Comparison of ENCODE assay signal across 11 cellular contexts in genomic region chr3:190012314-190012782, GRCh38.
A peak's percentile ranks its signal among the peaks of the same experiment; 100 is the strongest.
DNase-seq lines count a peak whose midpoint lies in the region; ATAC-seq and TF ChIP-seq lines count a peak whose summit lies in the region.
"Had no signal": no experiment of that assay in that cellular context is flagged by ENCODE, and none has a peak within 500 bp of the region (broad histone marks: within the 10 kb centered on the region; RNA-seq: fewer than 3 reads in every experiment).

No MANE protein-coding gene starts in this region.

- H3K27me3 ChIP-seq in neural progenitor cell (no peaks in the 10 kb centered on the region), left ventricle myocardium inferior (ENCODE audit: low read depth) (peaks cover 13% of the 10 kb centered on the region)

- H3K27ac Mint-ChIP-seq in neural progenitor cell: peak overlapping the region; percentile 38
- H3K27ac Mint-ChIP-seq: stimulated activated naive CD8-positive, alpha-beta T cell treated with anti-CD3 and anti-CD28 coated beads, Interleukin-15, amount 100 ng/mL, for 72 hours had no signal

- no peak for TF ChIP-seq CTCF in neural progenitor cell (IDR thresholded peaks at IDR 0.05)
- TF ChIP-seq CTCF in left ventricle myocardium inferior (IDR thresholded peaks at IDR 0.05; ENCODE audit: borderline replicate concordance): no peak

- H3K4me3 ChIP-seq in neural progenitor cell: no peak overlapping the region
- H3K4me3 ChIP-seq in left ventricle myocardium inferior: no peak overlapping the region

- no peaks in the 10 kb centered on the region for H3K27me3 Mint-ChIP-seq in neural progenitor cell (ENCODE audit: insufficient read depth, low read depth)

- H3K9ac ChIP-seq in neural progenitor cell: no peak overlapping the region

- H3K36me3 ChIP-seq in neural progenitor cell: no peaks in the 10 kb centered on the region
- H3K36me3 ChIP-seq in left ventricle myocardium inferior: no peaks in the 10 kb centered on the region

- no peak overlapping the region for H2AFZ ChIP-seq in neural progenitor cell (replicated peaks)

- peak overlapping the region; percentile 85 for H3K27ac ChIP-seq in epithelial cell of prostate
- H3K27ac ChIP-seq in neural progenitor cell: no peak overlapping the region
- H3K27ac ChIP-seq in left ventricle myocardium inferior (replicated peaks): no peak overlapping the region

- no peaks in the 10 kb centered on the region for H3K79me2 ChIP-seq in neural progenitor cell (ENCODE audit: low read depth)

- H3K4me3 Mint-ChIP-seq in neural progenitor cell: peak overlapping the region; percentile 44
- H3K4me3 Mint-ChIP-seq: stimulated activated naive CD8-positive, alpha-beta T cell treated with anti-CD3 and anti-CD28 coated beads, Interleukin-15, amount 100 ng/mL, for 72 hours had no signal

- H4K20me1 ChIP-seq in neural progenitor cell (ENCODE audit: low read depth): no peaks in the 10 kb centered on the region

- no peaks in the 10 kb centered on the region for H3K9me3 ChIP-seq in neural progenitor cell (ENCODE audit: low read depth)
- no peaks in the 10 kb centered on the region for H3K9me3 ChIP-seq in left ventricle myocardium inferior (replicated peaks)

- peaks cover 2% of the 10 kb centered on the region for H3K36me3 Mint-ChIP-seq in neural progenitor cell

- intact Hi-C loops in left ventricle myocardium inferior (cut with micrococcal nuclease): no loop called here

- no peak for ATAC-seq in left lobe of liver
- ATAC-seq: stimulated activated naive CD8-positive, alpha-beta T cell treated with anti-CD3 and anti-CD28 coated beads, Interleukin-15, amount 100 ng/mL, for 72 hours had no signal

- no peaks in the 10 kb centered on the region for H3K9me3 Mint-ChIP-seq in neural progenitor cell
- H3K9me3 Mint-ChIP-seq: stimulated activated naive CD8-positive, alpha-beta T cell treated with anti-CD3 and anti-CD28 coated beads, Interleukin-15, amount 100 ng/mL, for 72 hours had no signal

- H3K4me1 ChIP-seq in neural progenitor cell: peaks cover 8% of the 10 kb centered on the region
- peaks cover 13% of the 10 kb centered on the region for H3K4me1 ChIP-seq in left ventricle myocardium inferior

- H3F3A ChIP-seq in neural progenitor cell (ENCODE audit: low read depth): no peaks in the 10 kb centered on the region

- DNase-seq in EH (ENCODE audit: low read depth): peak; percentile 70
- peak; percentile 14 for DNase-seq in RKO (ENCODE audit: low spot score)
- no peak for DNase-seq in epithelial cell of prostate (ENCODE audit: low read depth, low spot score)
- DNase-seq in neural progenitor cell (ENCODE audit: low spot score): peak; percentile 13
- DNase-seq in left ventricle myocardium inferior: no peak
- DNase-seq in NAMALWA (ENCODE audit: low spot score): no peak
- DNase-seq in DMS53 (lab: John Stamatoyannopoulos, UW): no peak
- DNase-seq in left lobe of liver (ENCODE audit: low spot score): no peak
- DNase-seq: activated CD4-positive, alpha-beta T cell treated with anti-CD3 and anti-CD28 coated beads for 1 hour; NCI-H748 treated with DMSO at 0.1 percent for 48 hours; stimulated activated naive CD8-positive, alpha-beta T cell treated with anti-CD3 and anti-CD28 coated beads, Interleukin-15, amount 100 ng/mL, for 72 hours had no signal

- peak overlapping the region; percentile 19 for H3K4me2 ChIP-seq in neural progenitor cell

- H3K4me1 Mint-ChIP-seq in neural progenitor cell: peaks cover 45% of the 10 kb centered on the region
- H3K4me1 Mint-ChIP-seq: stimulated activated naive CD8-positive, alpha-beta T cell treated with anti-CD3 and anti-CD28 coated beads, Interleukin-15, amount 100 ng/mL, for 72 hours had no signal

Comparison
In these comparisons a context has a peak if more than half of its experiments do, and no peak if none do; other contexts are left out.
1. DNase-seq: peak in EH (single experiment), RKO (single experiment) and neural progenitor cell (single experiment); none in epithelial cell of prostate (single experiment), left ventricle myocardium inferior (single experiment), NAMALWA (single experiment), DMS53 (single experiment) and left lobe of liver (single experiment).